ENCODE assay signal across 1 cellular context in the genomic region with DNA sequence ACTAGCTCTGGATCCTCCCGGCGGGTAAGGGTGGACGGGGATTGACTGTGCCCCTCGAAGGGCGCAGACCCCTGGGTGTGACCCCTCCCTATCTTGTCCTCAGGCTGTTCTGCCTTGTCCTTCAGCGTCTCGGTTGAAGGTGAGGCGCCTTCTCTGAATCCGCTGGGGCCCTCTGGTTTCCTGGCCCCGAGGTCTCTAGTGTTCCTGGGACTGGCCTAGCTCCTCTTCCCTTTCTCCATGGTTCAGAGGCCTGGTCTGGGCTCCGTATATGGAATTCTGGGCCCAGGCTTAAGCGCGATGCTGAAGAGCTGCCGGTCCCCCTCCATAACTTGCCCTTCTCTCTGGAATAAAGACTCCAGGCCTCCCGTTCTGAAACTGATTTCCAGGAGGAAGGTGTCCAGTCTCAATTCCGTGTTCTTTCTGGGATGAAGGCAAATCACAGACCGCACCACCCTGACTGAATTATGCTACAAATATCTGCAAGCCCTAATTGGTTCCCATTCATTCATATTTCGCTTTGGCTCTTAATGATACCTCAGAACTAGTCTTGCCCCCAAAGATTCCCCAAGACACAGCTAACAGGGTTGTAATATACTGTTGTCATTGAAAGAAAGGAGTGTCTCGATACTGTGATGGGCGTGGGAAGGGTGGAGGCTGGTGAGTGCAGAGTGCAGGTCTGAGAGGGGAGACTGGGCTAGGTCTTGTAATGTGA.
TF ChIP-seq lines count a peak whose summit lies in the region.

No MANE protein-coding gene starts in this region.

TF ChIP-seq in H1, 55 proteins besides CTCF, POLR2A, EP300 and RAD21:
- no peak for TF ChIP-seq RBBP5 (IDR thresholded peaks at IDR 0.05; ENCODE audit: borderline replicate concordance, low read depth, low read length)
- TF ChIP-seq SP2 (IDR thresholded peaks at IDR 0.05; ENCODE audit: low read length): no peak
- TF ChIP-seq, protein P1, sequence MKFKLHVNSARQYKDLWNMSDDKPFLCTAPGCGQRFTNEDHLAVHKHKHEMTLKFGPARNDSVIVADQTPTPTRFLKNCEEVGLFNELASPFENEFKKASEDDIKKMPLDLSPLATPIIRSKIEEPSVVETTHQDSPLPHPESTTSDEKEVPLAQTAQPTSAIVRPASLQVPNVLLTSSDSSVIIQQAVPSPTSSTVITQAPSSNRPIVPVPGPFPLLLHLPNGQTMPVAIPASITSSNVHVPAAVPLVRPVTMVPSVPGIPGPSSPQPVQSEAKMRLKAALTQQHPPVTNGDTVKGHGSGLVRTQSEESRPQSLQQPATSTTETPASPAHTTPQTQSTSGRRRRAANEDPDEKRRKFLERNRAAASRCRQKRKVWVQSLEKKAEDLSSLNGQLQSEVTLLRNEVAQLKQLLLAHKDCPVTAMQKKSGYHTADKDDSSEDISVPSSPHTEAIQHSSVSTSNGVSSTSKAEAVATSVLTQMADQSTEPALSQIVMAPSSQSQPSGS (IDR thresholded peaks at IDR 0.05; ENCODE audit: low read length): 0 out of 2 replicates have a peak, but pooled peaks have one; percentile 0
TF ChIP-seq in H1: peak in this region for 1.
